8 cellular contexts compared by ENCODE assay signal in the genomic region with DNA sequence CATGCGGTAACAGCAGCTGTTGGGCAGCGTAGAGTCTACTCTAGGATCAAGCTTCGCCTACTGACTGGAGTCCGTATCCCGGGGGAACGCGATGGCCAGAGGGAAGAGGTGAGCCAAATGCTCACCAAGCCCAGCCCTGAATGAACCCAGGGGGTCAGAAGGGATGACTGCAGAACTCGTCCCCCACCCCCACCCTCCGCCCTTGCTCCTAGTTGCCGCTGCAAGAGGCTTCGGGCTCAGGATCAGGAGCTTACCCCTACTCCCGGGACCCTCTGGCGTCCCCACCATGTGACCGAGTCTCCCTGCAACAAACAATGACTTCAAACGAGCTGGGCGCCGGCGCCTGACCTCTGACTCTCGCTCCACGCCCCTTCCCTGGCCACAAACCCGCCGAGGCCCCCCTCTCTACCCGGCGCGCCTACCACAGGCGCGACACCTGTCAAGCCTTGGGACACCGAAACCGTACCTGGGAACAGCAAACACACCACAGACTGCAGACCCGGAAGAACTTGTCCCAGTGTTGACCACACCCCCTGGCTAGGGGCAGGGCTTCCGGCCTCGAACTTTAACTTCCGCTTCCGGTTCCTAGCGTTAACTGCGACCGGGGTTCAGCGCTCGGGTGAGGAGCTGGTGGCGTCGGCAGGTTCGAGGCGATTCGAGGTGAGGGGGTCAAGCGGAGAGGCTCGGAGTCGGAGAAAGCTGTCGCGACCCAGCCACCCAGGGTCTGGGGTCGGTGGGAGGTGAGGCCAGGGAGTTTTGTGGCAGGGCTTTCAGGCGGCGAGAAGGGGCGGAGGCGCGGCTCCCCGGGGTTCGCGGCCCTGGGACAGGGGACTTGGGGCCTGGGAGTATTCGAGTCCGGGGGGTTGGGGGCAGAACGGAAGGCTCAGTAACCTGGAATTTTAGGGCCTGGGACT. TPM values are rescaled to one million over a fixed set of nuclear protein-coding genes. Genes with fewer than 3 reads are reported as not detected.
DNase-seq lines count a peak whose midpoint lies in the region; ATAC-seq and TF ChIP-seq lines count a peak whose summit lies in the region.

TSS of gene UBL5 (plus strand) at position 594 of the 914 bp plus-strand sequence. CDS start 420 bp downstream, outside the sequence.

- no peaks in the 10 kb centered on the region for H3K9me3 Mint-ChIP-seq in activated naive CD4-positive, alpha-beta T cell treated with anti-CD3 and anti-CD28 coated beads, Interleukin-2, amount 50 U/mL, for 72 hours

- peaks cover 17% of the 10 kb centered on the region for H3K36me3 ChIP-seq in suprapubic skin

- peak within 1 kb of the TSS; percentile 96 for H3K4me3 ChIP-seq in suprapubic skin

- H3K27me3 ChIP-seq in suprapubic skin, result no peaks in the 10 kb centered on the region

- TF ChIP-seq CTCF in GM10248 (IDR thresholded peaks at IDR 0.05; ENCODE audit: control extremely low read depth, extremely low read depth, low read depth, missing control alignments) (no peak), suprapubic skin (IDR thresholded peaks at IDR 0.05) (no peak)

- peak; percentile 90 for ATAC-seq in HG02623 (IDR thresholded peaks at IDR 0.05; ENCODE audit: unreplicated experiment)
- peak; percentile 99 for ATAC-seq in activated naive CD4-positive, alpha-beta T cell treated with anti-CD3 and anti-CD28 coated beads, Interleukin-2, amount 50 U/mL, for 72 hours

- TF ChIP-seq POLR2A in suprapubic skin (IDR thresholded peaks at IDR 0.05), result peak in 1 of 2 donors; percentile 84

- peaks cover 29% of the 10 kb centered on the region for H3K4me1 ChIP-seq in suprapubic skin

- peak; percentile 95 for DNase-seq in GM10248 (ENCODE audit: extremely low spot score)
- peak; percentile 88 for DNase-seq in NCI-H1105 (lab: John Stamatoyannopoulos, UW)
- DNase-seq in SKM-1 (lab: John Stamatoyannopoulos, UW; ENCODE audit: unreplicated experiment), result peak; percentile 93
- peak; percentile 87 to 88 for DNase-seq in activated naive CD4-positive, alpha-beta T cell treated with anti-CD3 and anti-CD28 coated beads, Interleukin-2, amount 50 U/mL, for 72 hours (ENCODE audit: low spot score in 2 of 2)
- peak; percentile 41 for DNase-seq in glomerular endothelial cell (ENCODE audit: extremely low read depth, low read depth, low spot score)
- peak; percentile 87 for DNase-seq in occipital lobe (lab: John Stamatoyannopoulos, UW)
- DNase-seq in suprapubic skin (ENCODE audit: low spot score in 2 of 2), result peak; percentile 93 to 94

- peaks cover 12 to 20% of the 10 kb centered on the region in 2 donors for H3K36me3 Mint-ChIP-seq in activated naive CD4-positive, alpha-beta T cell treated with anti-CD3 and anti-CD28 coated beads, Interleukin-2, amount 50 U/mL, for 72 hours

- POLR2A ChIA-PET in GM10248 (lab: Yijun Ruan, JAX), result interaction anchor here (0.6 kb wide), 2 partner anchors 395 to 695 kb away, joined by 5 to 8 read pairs; no protein-coding TSS in a partner anchor

- peak within 1 kb of the TSS; percentile 92 to 100 for H3K27ac Mint-ChIP-seq in activated naive CD4-positive, alpha-beta T cell treated with anti-CD3 and anti-CD28 coated beads, Interleukin-2, amount 50 U/mL, for 72 hours

- no peaks in the 10 kb centered on the region for H3K9me3 ChIP-seq in suprapubic skin

- no peak for TF ChIP-seq EP300 in suprapubic skin (IDR thresholded peaks at IDR 0.05)

- CTCF ChIA-PET in GM10248 (lab: Yijun Ruan, JAX), result interaction anchor here (0.6 to 1.2 kb wide), 5 partner anchors 8 to 623 kb away, joined by 3 to 5 read pairs (median 3); partner anchors contain the start of gene PIN1

- under 1% methylated on average over 37 of the region's 61 CpGs for WGBS in suprapubic skin

- H3K27ac ChIP-seq in suprapubic skin, result peak within 1 kb of the TSS; percentile 83

RNA-seq across cellular contexts. Expression of gene UBL5, which starts in this region (rescaled TPM):
- total RNA-seq in activated naive CD4-positive, alpha-beta T cell treated with anti-CD3 and anti-CD28 coated beads, Interleukin-2, amount 50 U/mL, for 72 hours, result 100 to 1,000 TPM; 268 to 366 TPM
- total RNA-seq in glomerular endothelial cell (578 and 765 TPM in 2 replicates), occipital lobe (62.9 TPM), suprapubic skin (100 to 1,000 TPM; 170 to 337 (median 261) TPM)

Comparison
In these comparisons a context has a peak if more than half of its experiments do, and no peak if none do; other contexts are left out.
1. Peak in every context shown above with its lines: DNase-seq, ATAC-seq, H3K4me3 ChIP-seq and H3K27ac ChIP-seq.
2. DNase-seq: peak in every context shown above with its lines; median percentile 95 in GM10248; 94 in suprapubic skin; 93 in SKM-1; 88 in NCI-H1105; 88 in activated naive CD4-positive, alpha-beta T cell treated with anti-CD3 and anti-CD28 coated beads, Interleukin-2, amount 50 U/mL, for 72 hours; 87 in occipital lobe; 41 in glomerular endothelial cell.